1 cellular context compared by ENCODE assay signal in genomic region chr6:168537485-168537884, GRCh38.
TF ChIP-seq lines count a peak whose summit lies in the region.

No MANE protein-coding gene starts in this region.

TF ChIP-seq in GM23338, 12 proteins besides CTCF, POLR2A, EP300 and RAD21 (continued from another document):
- TF ChIP-seq REST (IDR thresholded peaks at IDR 0.05; ENCODE audit: unreplicated experiment) (no peak), ZNF462 (CRISPR knock-in tag; IDR thresholded peaks at IDR 0.05) (no peak), CREB1 (CRISPR knock-in tag; IDR thresholded peaks at IDR 0.05; ENCODE audit: low read depth) (no peak), STAT1 (IDR thresholded peaks at IDR 0.05; ENCODE audit: unreplicated experiment) (no peak)
